Comparison of ENCODE assay signal across 18 cellular contexts in the genomic region with DNA sequence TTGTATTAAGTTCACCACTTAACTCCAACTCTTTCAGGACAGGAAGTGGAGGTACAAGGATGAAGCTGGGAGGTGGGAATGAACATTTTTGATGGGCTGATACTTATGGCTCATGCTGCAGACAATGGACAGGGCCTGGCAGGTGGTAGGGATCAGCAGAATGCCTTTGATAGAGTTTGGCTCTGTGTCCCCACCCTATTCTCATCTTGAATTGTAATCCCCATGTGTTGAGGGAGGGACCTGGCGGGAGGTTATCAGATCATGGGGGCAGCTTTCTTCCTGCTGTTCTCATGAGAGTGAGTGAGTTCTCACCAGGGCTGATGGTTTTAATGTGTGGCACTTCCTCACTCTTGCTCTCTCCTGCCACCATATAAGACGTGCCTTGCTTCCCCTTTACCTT.
"Had no signal": no experiment of that assay in that cellular context is flagged by ENCODE, and none has a peak within 500 bp of the region (broad histone marks: within the 10 kb centered on the region; RNA-seq: fewer than 3 reads in every experiment).

No MANE protein-coding gene starts in this region.

- H3K4me3 Mint-ChIP-seq: naive B cell; nephron; stimulated activated memory B cell treated with anti-CD40 and anti-IgM and Interleukin-4, amounts not matched to agents 10 μg/mL and 1 μg/mL and 100 μg/mL, for 72 hours had no signal

- DNase-seq: central memory CD4-positive, alpha-beta T cell; cortex of kidney; effector memory CD4-positive, alpha-beta T cell; esophagus squamous epithelium; foreskin melanocyte; head of caudate nucleus; kidney; left cardiac atrium; left ventricle myocardium inferior; lower lobe of right lung; mesenchymal stem cell; naive B cell; ovary; right cardiac atrium; stimulated activated CD4-positive, alpha-beta T cell treated with anti-CD3 and anti-CD28 coated beads, Interleukin-4, amount 100 ng/mL, for 1 hour; testis had no signal

- H3K9me3 Mint-ChIP-seq: nephron; stimulated activated memory B cell treated with anti-CD40 and anti-IgM and Interleukin-4, amounts not matched to agents 10 μg/mL and 1 μg/mL and 100 μg/mL, for 72 hours had no signal

- ATAC-seq: left cardiac atrium; lower lobe of right lung; right cardiac atrium; stimulated activated memory B cell treated with anti-CD40 and anti-IgM and Interleukin-4, amounts not matched to agents 10 μg/mL and 1 μg/mL and 100 μg/mL, for 72 hours had no signal

- H3K27ac Mint-ChIP-seq: nephron; stimulated activated memory B cell treated with anti-CD40 and anti-IgM and Interleukin-4, amounts not matched to agents 10 μg/mL and 1 μg/mL and 100 μg/mL, for 72 hours had no signal

- H3K36me3 Mint-ChIP-seq: naive B cell; stimulated activated memory B cell treated with anti-CD40 and anti-IgM and Interleukin-4, amounts not matched to agents 10 μg/mL and 1 μg/mL and 100 μg/mL, for 72 hours had no signal

- H3K27me3 Mint-ChIP-seq: stimulated activated memory B cell treated with anti-CD40 and anti-IgM and Interleukin-4, amounts not matched to agents 10 μg/mL and 1 μg/mL and 100 μg/mL, for 72 hours had no signal

- FAIRE-seq: kidney had no signal
